ENCODE assay signal across 16 cellular contexts in the genomic region with DNA sequence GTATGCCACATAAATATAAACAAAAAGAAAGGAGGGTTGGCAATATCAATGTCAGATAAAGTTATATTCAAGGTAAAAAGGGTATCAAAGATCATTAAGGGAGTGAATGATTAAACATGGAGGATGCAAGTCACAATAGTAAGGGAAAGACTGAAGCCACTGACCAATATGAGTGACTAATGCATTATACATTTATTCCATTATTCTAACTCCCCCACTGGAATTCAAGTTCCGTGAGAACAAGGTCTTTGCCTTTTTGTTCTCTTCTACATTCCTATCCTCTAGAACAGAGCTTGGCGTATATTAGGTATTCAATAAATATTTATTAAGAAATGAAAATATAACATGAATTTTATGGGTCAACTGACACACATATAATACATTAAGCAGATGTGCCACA. TPM values are rescaled to one million over a fixed set of nuclear protein-coding genes. Genes with fewer than 3 reads are reported as not detected.
DNase-seq lines count a peak whose midpoint lies in the region; ATAC-seq and TF ChIP-seq lines count a peak whose summit lies in the region.
"Had no signal": no experiment of that assay in that cellular context is flagged by ENCODE, and none has a peak within 500 bp of the region (broad histone marks: within the 10 kb centered on the region; RNA-seq: fewer than 3 reads in every experiment).

No MANE protein-coding gene starts in this region.

- no peak for TF ChIP-seq CTCF in RWPE1 (conservative IDR thresholded peaks at IDR 0.05; ENCODE audit: low read depth)
- TF ChIP-seq CTCF in osteocyte (IDR thresholded peaks at IDR 0.05): no peak
- no peak for TF ChIP-seq CTCF in GM23338 (conservative IDR thresholded peaks at IDR 0.05; ENCODE audit: low read depth in 2 of 2)

- H3K27ac Mint-ChIP-seq in osteocyte (ENCODE audit: unreplicated experiment) (peak overlapping the region; percentile 88), GM23338 (no peak overlapping the region)
- H3K27ac Mint-ChIP-seq: activated T-helper 17 cell treated with anti-CD3 and anti-CD28 coated beads, Interleukin-2, amount 50 U/mL, for 72 hours; brain; CD4-positive, alpha-beta T cell; immature natural killer cell had no signal

- no peak overlapping the region for H3K27ac ChIP-seq in RWPE1
- peak overlapping the region; percentile 58 for H3K27ac ChIP-seq in epithelial cell of prostate
- H3K27ac ChIP-seq in GM23338 (ENCODE audit: low read depth): no peak overlapping the region
- H3K27ac ChIP-seq: esophagus squamous epithelium had no signal

- H3K36me3 Mint-ChIP-seq in osteocyte (ENCODE audit: unreplicated experiment) (peaks cover 15% of the 10 kb centered on the region), GM23338 (ENCODE audit: low read depth) (no peaks in the 10 kb centered on the region)

- intact Hi-C loops in cardiac septum (cut with DNase I): no loop called here

- peaks cover 4% of the 10 kb centered on the region; the same call in 1 of the 2 replicates for H4K20me1 ChIP-seq in GM23338 (replicated peaks; ENCODE audit: insufficient read depth)

- H3K27me3 Mint-ChIP-seq in osteocyte (ENCODE audit: unreplicated experiment) (no peaks in the 10 kb centered on the region), GM23338 (ENCODE audit: insufficient read depth, low read depth, poor library complexity) (no peaks in the 10 kb centered on the region)
- H3K27me3 Mint-ChIP-seq: activated T-helper 17 cell treated with anti-CD3 and anti-CD28 coated beads, Interleukin-2, amount 50 U/mL, for 72 hours; brain; CD4-positive, alpha-beta T cell had no signal

- no peak overlapping the region for H3K4me2 ChIP-seq in GM23338

- POLR2A ChIA-PET in RWPE1 (lab: Yijun Ruan, JAX; ENCODE audit: low non-redundant PET): no interaction called here

- no peak overlapping the region for H2AFZ ChIP-seq in GM23338

- ATAC-seq in HG03175 (IDR thresholded peaks at IDR 0.05; ENCODE audit: unreplicated experiment): no peak
- ATAC-seq in GM23338: no peak
- ATAC-seq: activated T-helper 17 cell treated with anti-CD3 and anti-CD28 coated beads, Interleukin-2, amount 50 U/mL, for 72 hours had no signal

- no peaks in the 10 kb centered on the region for H3K9me2 ChIP-seq in GM23338 (ENCODE audit: insufficient read depth)

- H3K4me1 Mint-ChIP-seq in osteocyte (ENCODE audit: unreplicated experiment) (peaks cover 60% of the 10 kb centered on the region), GM23338 (no peaks in the 10 kb centered on the region)

- 0 out of 2 replicates have a peak, but pooled peaks cover 4% of the 10 kb centered on the region for H3K36me3 ChIP-seq in GM23338 (ENCODE audit: insufficient read depth)

- H3K79me2 ChIP-seq in GM23338 (replicated peaks; ENCODE audit: insufficient read depth): peaks cover 29% of the 10 kb centered on the region

- H3K4me3 Mint-ChIP-seq in osteocyte (ENCODE audit: unreplicated experiment) (peak overlapping the region; percentile 32), GM23338 (no peak overlapping the region)
- H3K4me3 Mint-ChIP-seq: activated T-helper 17 cell treated with anti-CD3 and anti-CD28 coated beads, Interleukin-2, amount 50 U/mL, for 72 hours; brain; CD4-positive, alpha-beta T cell; immature natural killer cell had no signal

- DNase-seq in Daoy (ENCODE audit: low read depth) (peak; percentile 76), RWPE1 (ENCODE audit: low spot score) (peak; percentile 37), epithelial cell of prostate (ENCODE audit: low read depth, low spot score) (no peak), osteocyte (ENCODE audit: extremely low spot score, unreplicated experiment) (no peak), GM23338 (ENCODE audit: low spot score) (no peak), DMS79 (lab: John Stamatoyannopoulos, UW) (no peak), cardiac septum (ENCODE audit: low spot score) (no peak)
- DNase-seq: activated CD4-positive, alpha-beta T cell treated with anti-CD3 and anti-CD28 coated beads for 48 hours; CD4-positive, alpha-beta T cell; esophagus squamous epithelium; immature natural killer cell; MM.1S; T-helper 1 cell had no signal

- no peaks in the 10 kb centered on the region for H3K9me3 Mint-ChIP-seq in osteocyte (ENCODE audit: unreplicated experiment)
- H3K9me3 Mint-ChIP-seq in GM23338: no peaks in the 10 kb centered on the region
- H3K9me3 Mint-ChIP-seq: activated T-helper 17 cell treated with anti-CD3 and anti-CD28 coated beads, Interleukin-2, amount 50 U/mL, for 72 hours; brain; CD4-positive, alpha-beta T cell; immature natural killer cell had no signal

- CTCF ChIA-PET in RWPE1 (lab: Yijun Ruan, JAX): no interaction called here

- H3F3A ChIP-seq in GM23338 (replicated peaks; ENCODE audit: low read depth): no peaks in the 10 kb centered on the region

- H3K4me1 ChIP-seq in GM23338 (ENCODE audit: insufficient read depth): no peaks in the 10 kb centered on the region

- no peak overlapping the region for H3K4me3 ChIP-seq in GM23338
- H3K4me3 ChIP-seq: esophagus squamous epithelium had no signal

- H3K27me3 ChIP-seq in GM23338 (ENCODE audit: insufficient read depth): no peaks in the 10 kb centered on the region
- H3K27me3 ChIP-seq: esophagus squamous epithelium had no signal

TF ChIP-seq in GM23338, 12 proteins besides CTCF, POLR2A, EP300 and RAD21 (continues in another document):
- TF ChIP-seq ZNF114 (CRISPR knock-in tag; IDR thresholded peaks at IDR 0.05): no peak
- no peak for TF ChIP-seq NANOG (IDR thresholded peaks at IDR 0.05; ENCODE audit: borderline replicate concordance)
- TF ChIP-seq, protein P1, sequence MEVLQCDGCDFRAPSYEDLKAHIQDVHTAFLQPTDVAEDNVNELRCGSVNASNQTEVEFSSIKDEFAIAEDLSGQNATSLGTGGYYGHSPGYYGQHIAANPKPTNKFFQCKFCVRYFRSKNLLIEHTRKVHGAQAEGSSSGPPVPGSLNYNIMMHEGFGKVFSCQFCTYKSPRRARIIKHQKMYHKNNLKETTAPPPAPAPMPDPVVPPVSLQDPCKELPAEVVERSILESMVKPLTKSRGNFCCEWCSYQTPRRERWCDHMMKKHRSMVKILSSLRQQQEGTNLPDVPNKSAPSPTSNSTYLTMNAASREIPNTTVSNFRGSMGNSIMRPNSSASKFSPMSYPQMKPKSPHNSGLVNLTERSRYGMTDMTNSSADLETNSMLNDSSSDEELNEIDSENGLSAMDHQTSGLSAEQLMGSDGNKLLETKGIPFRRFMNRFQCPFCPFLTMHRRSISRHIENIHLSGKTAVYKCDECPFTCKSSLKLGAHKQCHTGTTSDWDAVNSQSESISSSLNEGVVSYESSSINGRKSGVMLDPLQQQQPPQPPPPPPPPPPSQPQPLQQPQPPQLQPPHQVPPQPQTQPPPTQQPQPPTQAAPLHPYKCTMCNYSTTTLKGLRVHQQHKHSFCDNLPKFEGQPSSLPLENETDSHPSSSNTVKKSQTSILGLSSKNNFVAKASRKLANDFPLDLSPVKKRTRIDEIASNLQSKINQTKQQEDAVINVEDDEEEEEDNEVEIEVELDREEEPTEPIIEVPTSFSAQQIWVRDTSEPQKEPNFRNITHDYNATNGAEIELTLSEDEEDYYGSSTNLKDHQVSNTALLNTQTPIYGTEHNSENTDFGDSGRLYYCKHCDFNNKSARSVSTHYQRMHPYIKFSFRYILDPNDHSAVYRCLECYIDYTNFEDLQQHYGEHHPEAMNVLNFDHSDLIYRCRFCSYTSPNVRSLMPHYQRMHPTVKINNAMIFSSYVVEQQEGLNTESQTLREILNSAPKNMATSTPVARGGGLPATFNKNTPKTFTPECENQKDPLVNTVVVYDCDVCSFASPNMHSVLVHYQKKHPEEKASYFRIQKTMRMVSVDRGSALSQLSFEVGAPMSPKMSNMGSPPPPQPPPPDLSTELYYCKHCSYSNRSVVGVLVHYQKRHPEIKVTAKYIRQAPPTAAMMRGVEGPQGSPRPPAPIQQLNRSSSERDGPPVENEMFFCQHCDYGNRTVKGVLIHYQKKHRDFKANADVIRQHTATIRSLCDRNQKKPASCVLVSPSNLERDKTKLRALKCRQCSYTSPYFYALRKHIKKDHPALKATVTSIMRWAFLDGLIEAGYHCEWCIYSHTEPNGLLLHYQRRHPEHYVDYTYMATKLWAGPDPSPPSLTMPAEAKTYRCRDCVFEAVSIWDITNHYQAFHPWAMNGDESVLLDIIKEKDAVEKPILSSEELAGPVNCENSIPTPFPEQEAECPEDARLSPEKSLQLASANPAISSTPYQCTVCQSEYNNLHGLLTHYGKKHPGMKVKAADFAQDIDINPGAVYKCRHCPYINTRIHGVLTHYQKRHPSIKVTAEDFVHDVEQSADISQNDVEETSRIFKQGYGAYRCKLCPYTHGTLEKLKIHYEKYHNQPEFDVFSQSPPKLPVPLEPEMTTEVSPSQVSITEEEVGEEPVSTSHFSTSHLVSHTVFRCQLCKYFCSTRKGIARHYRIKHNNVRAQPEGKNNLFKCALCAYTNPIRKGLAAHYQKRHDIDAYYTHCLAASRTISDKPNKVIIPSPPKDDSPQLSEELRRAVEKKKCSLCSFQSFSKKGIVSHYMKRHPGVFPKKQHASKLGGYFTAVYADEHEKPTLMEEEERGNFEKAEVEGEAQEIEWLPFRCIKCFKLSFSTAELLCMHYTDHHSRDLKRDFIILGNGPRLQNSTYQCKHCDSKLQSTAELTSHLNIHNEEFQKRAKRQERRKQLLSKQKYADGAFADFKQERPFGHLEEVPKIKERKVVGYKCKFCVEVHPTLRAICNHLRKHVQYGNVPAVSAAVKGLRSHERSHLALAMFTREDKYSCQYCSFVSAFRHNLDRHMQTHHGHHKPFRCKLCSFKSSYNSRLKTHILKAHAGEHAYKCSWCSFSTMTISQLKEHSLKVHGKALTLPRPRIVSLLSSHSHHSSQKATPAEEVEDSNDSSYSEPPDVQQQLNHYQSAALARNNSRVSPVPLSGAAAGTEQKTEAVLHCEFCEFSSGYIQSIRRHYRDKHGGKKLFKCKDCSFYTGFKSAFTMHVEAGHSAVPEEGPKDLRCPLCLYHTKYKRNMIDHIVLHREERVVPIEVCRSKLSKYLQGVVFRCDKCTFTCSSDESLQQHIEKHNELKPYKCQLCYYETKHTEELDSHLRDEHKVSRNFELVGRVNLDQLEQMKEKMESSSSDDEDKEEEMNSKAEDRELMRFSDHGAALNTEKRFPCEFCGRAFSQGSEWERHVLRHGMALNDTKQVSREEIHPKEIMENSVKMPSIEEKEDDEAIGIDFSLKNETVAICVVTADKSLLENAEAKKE (CRISPR knock-in tag; IDR thresholded peaks at IDR 0.05): no peak
- TF ChIP-seq JUNB (IDR thresholded peaks at IDR 0.05; ENCODE audit: unreplicated experiment): no peak

RNA-seq across cellular contexts. Expression of gene MAP4K5, which starts 30.7 kb away (rescaled TPM):
- 94.4 and 175 TPM in 2 replicates for total RNA-seq in Daoy (2014; rRNA removed; shearing (Covaris generic))
- total RNA-seq in osteocyte (113 and 123 TPM in 2 replicates), cardiac septum (19.1 TPM)
- 67.5 and 71.4 TPM in 2 replicates for total RNA-seq in GM23338 (2014; rRNA removed; shearing (Covaris generic))
- 49.7 and 74.6 TPM in 2 replicates for polyA plus RNA-seq in GM23338 (2016; fragmentation: Nextera tagmentation; extraction: Ambion mirVana)

RNA-seq across cellular contexts. Expression of gene ATL1, which starts 58.3 kb away (rescaled TPM):
- 5.7 and 5.9 TPM in 2 replicates for total RNA-seq in Daoy (2014; rRNA removed; shearing (Covaris generic))
- 7.4 and 10.0 TPM in 2 replicates for total RNA-seq in osteocyte
- 5.9 and 7.0 TPM in 2 replicates for total RNA-seq in GM23338 (2014; rRNA removed; shearing (Covaris generic))
- polyA plus RNA-seq in GM23338 (2016; fragmentation: Nextera tagmentation; extraction: Ambion mirVana): 3.5 and 5.0 TPM in 2 replicates
- total RNA-seq in cardiac septum: 1.5 TPM

Comparison
In these comparisons a context has a peak if more than half of its experiments do, and no peak if none do; other contexts are left out.
1. DNase-seq: peak in Daoy (single experiment) and RWPE1 (single experiment); none in epithelial cell of prostate (single experiment), osteocyte (single experiment), GM23338 (single experiment), DMS79 (single experiment) and cardiac septum (single experiment).